8 cellular contexts compared by ENCODE assay signal in genomic region chr9:108535526-108535925, GRCh38.
A peak's percentile ranks its signal among the peaks of the same experiment; 100 is the strongest.
DNase-seq lines count a peak whose midpoint lies in the region; ATAC-seq, FAIRE-seq and TF ChIP-seq lines count a peak whose summit lies in the region.

No MANE protein-coding gene starts in this region.

- no peak overlapping the region for H3K27ac ChIP-seq in small intestine (ENCODE audit: low read depth in 1 of 2, low read length in 1 of 2)
- no peak overlapping the region for H3K27ac ChIP-seq in vagina

- no peak for TF ChIP-seq POLR2A in vagina (IDR thresholded peaks at IDR 0.05)

- H3K36me3 ChIP-seq in small intestine (ENCODE audit: control insufficient read depth in 2 of 2, insufficient read depth in 2 of 2, low read length in 2 of 2) (no peaks in the 10 kb centered on the region), vagina (no peaks in the 10 kb centered on the region)

- H3K4me1 ChIP-seq in small intestine (ENCODE audit: control insufficient read depth in 2 of 2, insufficient read depth in 1 of 2, low read depth in 1 of 2, low read length in 1 of 2) (no peaks in the 10 kb centered on the region), vagina (no peaks in the 10 kb centered on the region)

- intact Hi-C loops in vagina (cut with DNase I): no loop called here

- no peaks in the 10 kb centered on the region for H3K9me3 ChIP-seq in small intestine (ENCODE audit: control insufficient read depth, low read depth)
- no peaks in the 10 kb centered on the region for H3K9me3 ChIP-seq in vagina

- H3K27me3 ChIP-seq in small intestine (ENCODE audit: control insufficient read depth in 2 of 2, insufficient read depth in 2 of 2, low read length in 2 of 2) (no peaks in the 10 kb centered on the region), vagina (no peaks in the 10 kb centered on the region)

- no peak for ATAC-seq in GM19328 (IDR thresholded peaks at IDR 0.05; ENCODE audit: unreplicated experiment)

- FAIRE-seq in small intestine (lab: Jason Lieb, UNC): no peak

- H3K4me3 ChIP-seq in small intestine (ENCODE audit: low read depth in 1 of 2, low read length in 2 of 2) (no peak overlapping the region), vagina (no peak overlapping the region)

- DNase-seq in NCI-H524 treated with DMSO at 0.1 percent for 48 hours (lab: John Stamatoyannopoulos, UW) (peak; percentile 2), NCI-H524 (lab: John Stamatoyannopoulos, UW) (no peak), KBM-7 (peak; percentile 1), dermis blood vessel endothelial cell (peak; percentile 54), small intestine (peak; percentile 8), NCI-H128 (lab: John Stamatoyannopoulos, UW; ENCODE audit: unreplicated experiment) (no peak), vagina (ENCODE audit: extremely low spot score in 2 of 2) (no peak)

- 66 to 78% (median 74%) methylated on average over 3 of the region's 3 CpGs for WGBS in small intestine, 3 donors

- in situ Hi-C loops in KBM-7 (cut with MboI; ENCODE audit: low pct_unique_long_range_greater_than_20kb, low sequenced_read_pairs): no loop called here

- peak in 1 of 3 experiments; percentile 25 for TF ChIP-seq CTCF in vagina (IDR thresholded peaks at IDR 0.05)

Comparison
In these comparisons a context has a peak if more than half of its experiments do, and no peak if none do; other contexts are left out.
1. DNase-seq: peak in NCI-H524 treated with DMSO at 0.1 percent for 48 hours (single experiment), KBM-7 (single experiment), dermis blood vessel endothelial cell (single experiment) and small intestine (single experiment); none in NCI-H524 (0 of 2), NCI-H128 (single experiment) and vagina (0 of 2).